1 cellular context compared by ENCODE assay signal in genomic region chr14:58414845-58415244, GRCh38.
TF ChIP-seq lines count a peak whose summit lies in the region.

No MANE protein-coding gene starts in this region.

TF ChIP-seq in A549, 52 proteins besides CTCF, POLR2A, EP300 and RAD21 (continued from another document):
- TF ChIP-seq, protein P1, sequence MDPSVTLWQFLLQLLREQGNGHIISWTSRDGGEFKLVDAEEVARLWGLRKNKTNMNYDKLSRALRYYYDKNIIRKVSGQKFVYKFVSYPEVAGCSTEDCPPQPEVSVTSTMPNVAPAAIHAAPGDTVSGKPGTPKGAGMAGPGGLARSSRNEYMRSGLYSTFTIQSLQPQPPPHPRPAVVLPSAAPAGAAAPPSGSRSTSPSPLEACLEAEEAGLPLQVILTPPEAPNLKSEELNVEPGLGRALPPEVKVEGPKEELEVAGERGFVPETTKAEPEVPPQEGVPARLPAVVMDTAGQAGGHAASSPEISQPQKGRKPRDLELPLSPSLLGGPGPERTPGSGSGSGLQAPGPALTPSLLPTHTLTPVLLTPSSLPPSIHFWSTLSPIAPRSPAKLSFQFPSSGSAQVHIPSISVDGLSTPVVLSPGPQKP (IDR thresholded peaks at IDR 0.05; ENCODE audit: low read depth, low read length) = no peak
- TF ChIP-seq NR3C1 (IDR thresholded peaks at IDR 0.05) = no peak
- TF ChIP-seq, protein P2, sequence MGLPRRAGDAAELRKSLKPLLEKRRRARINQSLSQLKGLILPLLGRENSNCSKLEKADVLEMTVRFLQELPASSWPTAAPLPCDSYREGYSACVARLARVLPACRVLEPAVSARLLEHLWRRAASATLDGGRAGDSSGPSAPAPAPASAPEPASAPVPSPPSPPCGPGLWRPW (IDR thresholded peaks at IDR 0.05) = no peak
- no peak for TF ChIP-seq HOXA7 (CRISPR knock-in tag; IDR thresholded peaks at IDR 0.05)
- no peak for TF ChIP-seq BHLHE40 (IDR thresholded peaks at IDR 0.05; ENCODE audit: low read depth, low read length)
- TF ChIP-seq TP53 (CRISPR knock-in tag; IDR thresholded peaks at IDR 0.05) = no peak
- TF ChIP-seq CBX2 (IDR thresholded peaks at IDR 0.05; ENCODE audit: borderline replicate concordance, low read depth) = no peak
- no peak for TF ChIP-seq ZSCAN20 (CRISPR knock-in tag; IDR thresholded peaks at IDR 0.05)
- no peak for TF ChIP-seq KDM1A (IDR thresholded peaks at IDR 0.05; ENCODE audit: low read depth)
- TF ChIP-seq JUNB (IDR thresholded peaks at IDR 0.05) = no peak
- TF ChIP-seq MAFK (IDR thresholded peaks at IDR 0.05; ENCODE audit: partially characterized antibody) = no peak
- TF ChIP-seq CEBPB (IDR thresholded peaks at IDR 0.05) = no peak
- TF ChIP-seq, protein P3, sequence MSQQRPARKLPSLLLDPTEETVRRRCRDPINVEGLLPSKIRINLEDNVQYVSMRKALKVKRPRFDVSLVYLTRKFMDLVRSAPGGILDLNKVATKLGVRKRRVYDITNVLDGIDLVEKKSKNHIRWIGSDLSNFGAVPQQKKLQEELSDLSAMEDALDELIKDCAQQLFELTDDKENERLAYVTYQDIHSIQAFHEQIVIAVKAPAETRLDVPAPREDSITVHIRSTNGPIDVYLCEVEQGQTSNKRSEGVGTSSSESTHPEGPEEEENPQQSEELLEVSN (IDR thresholded peaks at IDR 0.05; ENCODE audit: borderline replicate concordance, low read depth) = no peak
- no peak for TF ChIP-seq KDM5A (IDR thresholded peaks at IDR 0.05)
- no peak for TF ChIP-seq FOXS1 (CRISPR knock-in tag; IDR thresholded peaks at IDR 0.05)
